In the genomic region with DNA sequence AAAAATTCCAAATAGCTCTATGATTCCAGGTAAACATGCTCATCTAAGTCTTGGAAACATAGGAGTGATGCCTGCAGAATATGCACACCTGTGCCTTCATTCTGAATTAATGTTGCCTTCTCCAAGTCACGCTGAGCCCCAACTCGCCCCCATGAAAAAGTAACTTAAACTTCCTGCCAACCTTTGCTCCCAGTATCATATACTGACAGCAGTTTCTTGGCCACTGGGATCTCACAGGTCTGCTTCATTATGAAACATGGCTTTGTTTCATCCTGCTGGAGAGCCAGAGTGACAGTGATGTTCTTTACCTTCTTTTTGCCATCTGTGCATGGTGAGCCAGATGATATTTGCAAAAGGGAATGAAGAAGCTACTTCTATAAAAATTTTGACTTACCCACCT, we compare ENCODE assay signal across 13 cellular contexts. TPM values are rescaled to one million over a fixed set of nuclear protein-coding genes. Genes with fewer than 3 reads are reported as not detected.
A peak's percentile ranks its signal among the peaks of the same experiment; 100 is the strongest.
DNase-seq lines count a peak whose midpoint lies in the region; ATAC-seq and TF ChIP-seq lines count a peak whose summit lies in the region.
"Had no signal": no experiment of that assay in that cellular context is flagged by ENCODE, and none has a peak within 500 bp of the region (broad histone marks: within the 10 kb centered on the region; RNA-seq: fewer than 3 reads in every experiment).

No MANE protein-coding gene starts in this region.

- H3K36me3 ChIP-seq in esophagus (ENCODE audit: control insufficient read depth in 2 of 2, insufficient read depth in 2 of 2, low read length in 1 of 2) (peaks cover 0 to 5% of the 10 kb centered on the region in 2 donors), osteoblast (ENCODE audit: insufficient read depth, low read length) (no peaks in the 10 kb centered on the region)
- H3K36me3 ChIP-seq: cardiac muscle cell had no signal

- no peak overlapping the region for H3K4me2 ChIP-seq in osteoblast (ENCODE audit: insufficient read depth, low read length)

- H3K27ac ChIP-seq in C4-2B (peak overlapping the region; percentile 1; the same call in 1 of the 2 replicates), RWPE1 (peak overlapping the region; percentile 40; the same call in 1 of the 2 replicates), esophagus (ENCODE audit: low read depth in 2 of 2, low read length in 1 of 2) (peak overlapping the region; percentile 75 to 95), osteoblast (ENCODE audit: low read depth, low read length) (peak overlapping the region; percentile 2)
- H3K27ac ChIP-seq: cardiac muscle cell, GM23248 had no signal

- POLR2A ChIA-PET in RWPE1 (lab: Yijun Ruan, JAX; ENCODE audit: low non-redundant PET), result no interaction called here

- peaks cover 4% of the 10 kb centered on the region for H4K20me1 ChIP-seq in osteoblast (ENCODE audit: insufficient read depth, low read length)

- H3K79me2 ChIP-seq in osteoblast (ENCODE audit: insufficient read depth, low read length), result no peaks in the 10 kb centered on the region

- no peak for DNase-seq in RWPE1 (ENCODE audit: low spot score)
- DNase-seq in osteoblast (ENCODE audit: insufficient read length, low spot score, missing footprints), result no peak
- DNase-seq in SIG-M5 treated with dmso at 0.1 percent for 504 hours (lab: John Stamatoyannopoulos, UW; ENCODE audit: unreplicated experiment), result no peak
- DNase-seq in Ammon's horn (ENCODE audit: low spot score), result no peak
- DNase-seq: KBM-7; natural killer cell; stimulated activated CD4-positive, alpha-beta T cell treated with anti-CD3 and anti-CD28 coated beads, Interleukin-4, amount 100 ng/mL, for 24 hours had no signal

- H3K4me1 ChIP-seq in esophagus (ENCODE audit: control insufficient read depth in 2 of 2, insufficient read depth in 2 of 2, low read length in 1 of 2) (peaks cover 0 to 11% of the 10 kb centered on the region in 2 donors), osteoblast (ENCODE audit: insufficient read depth, low read length) (peaks cover 23% of the 10 kb centered on the region)

- H2AFZ ChIP-seq in osteoblast (ENCODE audit: low read length), result no peak overlapping the region
- H2AFZ ChIP-seq: GM23248 had no signal

- TF ChIP-seq CTCF in C4-2B (conservative IDR thresholded peaks at IDR 0.05), result no peak
- no peak for TF ChIP-seq CTCF in RWPE1 (conservative IDR thresholded peaks at IDR 0.05; ENCODE audit: low read depth)
- no peak for TF ChIP-seq CTCF in osteoblast (IDR thresholded peaks at IDR 0.05; ENCODE audit: extremely low read depth, low read depth, low read length)

- H3K27me3 ChIP-seq in esophagus (ENCODE audit: control insufficient read depth in 1 of 2, insufficient read depth in 2 of 2, low read length in 2 of 2), result no peaks in the 10 kb centered on the region
- peaks cover 9% of the 10 kb centered on the region for H3K27me3 ChIP-seq in osteoblast (ENCODE audit: insufficient read depth, low read length)
- H3K27me3 ChIP-seq: cardiac muscle cell had no signal

- WGBS in esophagus, 2 donors, result 64 to 67% methylated on average over 2 of the region's 2 CpGs

- no peak for ATAC-seq in HG03095 (IDR thresholded peaks at IDR 0.05; ENCODE audit: unreplicated experiment)
- ATAC-seq in HG03571 (IDR thresholded peaks at IDR 0.05; ENCODE audit: unreplicated experiment), result no peak
- ATAC-seq: natural killer cell had no signal

- CTCF ChIA-PET in RWPE1 (lab: Yijun Ruan, JAX), result no interaction called here

- no peak overlapping the region for H3K4me3 ChIP-seq in esophagus (ENCODE audit: low read depth in 1 of 2, low read length in 2 of 2)
- no peak overlapping the region for H3K4me3 ChIP-seq in osteoblast (ENCODE audit: insufficient read depth, low read length)
- H3K4me3 ChIP-seq: cardiac muscle cell, GM23248 had no signal

- H3K9me3 ChIP-seq in esophagus (ENCODE audit: control insufficient read depth in 2 of 2, insufficient read depth in 1 of 2, low read depth in 1 of 2, low read length in 1 of 2) (no peaks in the 10 kb centered on the region), osteoblast (ENCODE audit: low read depth, low read length) (no peaks in the 10 kb centered on the region)

RNA-seq across cellular contexts. Expression of gene ABLIM1, which starts 34.9 kb away (rescaled TPM):
- polyA plus RNA-seq in esophagus, result 100 to 1,000 TPM; 104 to 121 TPM
- 5.0 and 11.2 TPM in 2 replicates for total RNA-seq in osteoblast

Comparison
In these comparisons a context has a peak if more than half of its experiments do, and no peak if none do; other contexts are left out.
1. H3K27ac ChIP-seq: peak in every context shown above with its lines; median percentile 85 in esophagus; 40 in RWPE1; 2 in osteoblast; 1 in C4-2B.